ENCODE assay signal across 10 cellular contexts in genomic region chr4:39706829-39707511, GRCh38. TPM values are rescaled to one million over a fixed set of nuclear protein-coding genes. Genes with fewer than 3 reads are reported as not detected.
A peak's percentile ranks its signal among the peaks of the same experiment; 100 is the strongest.
DNase-seq lines count a peak whose midpoint lies in the region; ATAC-seq and TF ChIP-seq lines count a peak whose summit lies in the region.
"Had no signal": no experiment of that assay in that cellular context is flagged by ENCODE, and none has a peak within 500 bp of the region (broad histone marks: within the 10 kb centered on the region; RNA-seq: fewer than 3 reads in every experiment).

No MANE protein-coding gene starts in this region.

- H3K4me3 ChIP-seq in hepatocyte: no peak overlapping the region

- DNase-seq in activated T-cell treated with anti-CD3 and anti-CD28 coated beads, Interleukin-2, amount 50 U/mL, for 24 hours: no peak
- no peak for DNase-seq in activated T-cell treated with anti-CD3 and anti-CD28 coated beads, Interleukin-2, amount 50 U/mL, for 48 hours
- no peak for DNase-seq in hepatocyte (ENCODE audit: low spot score)
- DNase-seq in RKO (ENCODE audit: low spot score): no peak
- no peak for DNase-seq in NCI-H524 (lab: John Stamatoyannopoulos, UW)
- DNase-seq: NCI-H1048, SIG-M5 had no signal

- H3K9me3 ChIP-seq in hepatocyte (ENCODE audit: low read depth): no peaks in the 10 kb centered on the region

- peak overlapping the region; percentile 50 for H3K27ac Mint-ChIP-seq in activated T-cell treated with anti-CD3 and anti-CD28 coated beads, Interleukin-2, amount 50 U/mL, for 24 hours
- H3K27ac Mint-ChIP-seq in T-helper 1 cell treated with Interleukin-12 subunit alpha and Interleukin-12 subunit beta and Interleukin-4 antibody, amounts not matched to agents 30 μg/mL and 1 μg/mL, for 36 hours: peak overlapping the region; percentile 65
- H3K27ac Mint-ChIP-seq in stimulated activated naive CD8-positive, alpha-beta T cell treated with anti-CD3 and anti-CD28 coated beads, Interleukin-15, Interleukin-2, amounts not matched to agents 100 ng/mL and 50 ng/mL, for 24 hours: peak overlapping the region; percentile 29

- peaks cover 55% of the 10 kb centered on the region for H3K4me1 Mint-ChIP-seq in activated T-cell treated with anti-CD3 and anti-CD28 coated beads, Interleukin-2, amount 50 U/mL, for 24 hours (ENCODE audit: low read depth)
- H3K4me1 Mint-ChIP-seq in T-helper 1 cell treated with Interleukin-12 subunit alpha and Interleukin-12 subunit beta and Interleukin-4 antibody, amounts not matched to agents 30 μg/mL and 1 μg/mL, for 36 hours (ENCODE audit: low read depth): peaks cover 20% of the 10 kb centered on the region
- H3K4me1 Mint-ChIP-seq in stimulated activated naive CD8-positive, alpha-beta T cell treated with anti-CD3 and anti-CD28 coated beads, Interleukin-15, Interleukin-2, amounts not matched to agents 100 ng/mL and 50 ng/mL, for 24 hours (ENCODE audit: low read depth): peaks cover 47% of the 10 kb centered on the region

- no peaks in the 10 kb centered on the region for H3K9me2 ChIP-seq in hepatocyte (replicated peaks; ENCODE audit: insufficient read depth)

- no peak for TF ChIP-seq CTCF in hepatocyte (IDR thresholded peaks at IDR 0.05; ENCODE audit: poor library complexity)

- peaks cover 47% of the 10 kb centered on the region for H3K36me3 Mint-ChIP-seq in activated T-cell treated with anti-CD3 and anti-CD28 coated beads, Interleukin-2, amount 50 U/mL, for 24 hours (ENCODE audit: low read depth)
- peaks cover 3% of the 10 kb centered on the region for H3K36me3 Mint-ChIP-seq in T-helper 1 cell treated with Interleukin-12 subunit alpha and Interleukin-12 subunit beta and Interleukin-4 antibody, amounts not matched to agents 30 μg/mL and 1 μg/mL, for 36 hours (ENCODE audit: low read depth)
- peaks cover 18% of the 10 kb centered on the region for H3K36me3 Mint-ChIP-seq in stimulated activated naive CD8-positive, alpha-beta T cell treated with anti-CD3 and anti-CD28 coated beads, Interleukin-15, Interleukin-2, amounts not matched to agents 100 ng/mL and 50 ng/mL, for 24 hours (ENCODE audit: low read depth)

- H3K36me3 ChIP-seq in hepatocyte (replicated peaks; ENCODE audit: insufficient read depth, low read depth): no peaks in the 10 kb centered on the region

- peaks cover 72% of the 10 kb centered on the region for H4K20me1 ChIP-seq in hepatocyte (ENCODE audit: insufficient read depth, poor library complexity, severe bottlenecking)

- H3K4me3 Mint-ChIP-seq in activated T-cell treated with anti-CD3 and anti-CD28 coated beads, Interleukin-2, amount 50 U/mL, for 24 hours: no peak overlapping the region
- no peak overlapping the region for H3K4me3 Mint-ChIP-seq in T-helper 1 cell treated with Interleukin-12 subunit alpha and Interleukin-12 subunit beta and Interleukin-4 antibody, amounts not matched to agents 30 μg/mL and 1 μg/mL, for 36 hours
- no peak overlapping the region for H3K4me3 Mint-ChIP-seq in stimulated activated naive CD8-positive, alpha-beta T cell treated with anti-CD3 and anti-CD28 coated beads, Interleukin-15, Interleukin-2, amounts not matched to agents 100 ng/mL and 50 ng/mL, for 24 hours

- H3K4me1 ChIP-seq in hepatocyte (ENCODE audit: insufficient read depth): no peaks in the 10 kb centered on the region

- peak overlapping the region; percentile 35 for H3K27ac ChIP-seq in hepatocyte

- no peaks in the 10 kb centered on the region for H3K9me3 Mint-ChIP-seq in activated T-cell treated with anti-CD3 and anti-CD28 coated beads, Interleukin-2, amount 50 U/mL, for 24 hours
- H3K9me3 Mint-ChIP-seq in T-helper 1 cell treated with Interleukin-12 subunit alpha and Interleukin-12 subunit beta and Interleukin-4 antibody, amounts not matched to agents 30 μg/mL and 1 μg/mL, for 36 hours: no peaks in the 10 kb centered on the region
- no peaks in the 10 kb centered on the region for H3K9me3 Mint-ChIP-seq in stimulated activated naive CD8-positive, alpha-beta T cell treated with anti-CD3 and anti-CD28 coated beads, Interleukin-15, Interleukin-2, amounts not matched to agents 100 ng/mL and 50 ng/mL, for 24 hours

- no peak overlapping the region for H2AFZ ChIP-seq in hepatocyte

- H3K79me2 ChIP-seq in hepatocyte: peaks cover 100% of the 10 kb centered on the region

- 92% methylated on average over 10 of the region's 10 CpGs for WGBS in hepatocyte (ENCODE audit: low lambda C conversion rate, missing lambda C conversion rate)

- ATAC-seq in HG02610 (IDR thresholded peaks at IDR 0.05; ENCODE audit: unreplicated experiment): no peak

- no peaks in the 10 kb centered on the region for H3K27me3 ChIP-seq in hepatocyte

- H3K27me3 Mint-ChIP-seq in activated T-cell treated with anti-CD3 and anti-CD28 coated beads, Interleukin-2, amount 50 U/mL, for 24 hours: no peaks in the 10 kb centered on the region
- H3K27me3 Mint-ChIP-seq in T-helper 1 cell treated with Interleukin-12 subunit alpha and Interleukin-12 subunit beta and Interleukin-4 antibody, amounts not matched to agents 30 μg/mL and 1 μg/mL, for 36 hours (ENCODE audit: low read depth): no peaks in the 10 kb centered on the region
- H3K27me3 Mint-ChIP-seq in stimulated activated naive CD8-positive, alpha-beta T cell treated with anti-CD3 and anti-CD28 coated beads, Interleukin-15, Interleukin-2, amounts not matched to agents 100 ng/mL and 50 ng/mL, for 24 hours: no peaks in the 10 kb centered on the region

- no peak overlapping the region for H3K4me2 ChIP-seq in hepatocyte

RNA-seq across cellular contexts. Expression of gene UBE2K, which starts 9.0 kb away (rescaled TPM):
- total RNA-seq in hepatocyte: 40.4 and 41.0 TPM in 2 replicates
- 98.9 and 112 TPM in 2 replicates for polyA plus RNA-seq in hepatocyte
